Comparison of ENCODE assay signal across 8 cellular contexts in the genomic region with DNA sequence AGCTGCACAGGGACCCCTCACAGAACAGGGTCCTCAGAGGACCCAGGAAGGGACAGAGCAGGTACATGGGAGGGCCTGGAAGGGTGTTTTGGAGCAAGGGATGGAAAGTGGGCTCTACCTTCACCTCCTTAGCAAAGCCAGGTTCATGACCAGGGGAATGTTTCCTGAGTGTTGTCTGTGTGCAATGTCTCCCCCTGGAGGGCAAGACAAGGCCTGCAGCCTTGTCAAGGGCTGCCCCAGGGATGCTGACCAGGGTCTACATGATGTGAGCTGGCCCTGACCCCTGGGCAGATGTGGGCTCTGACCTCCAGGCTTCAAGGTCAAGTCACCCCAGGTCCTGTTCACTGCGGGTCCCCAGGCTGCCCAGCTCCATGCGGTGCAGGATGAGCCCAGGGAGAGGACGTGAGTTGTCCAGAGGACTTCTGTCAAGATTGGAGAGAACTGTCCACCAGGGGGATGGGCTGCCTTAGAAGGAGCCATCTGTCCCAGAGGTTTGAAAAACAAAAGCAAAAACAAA. TPM values are rescaled to one million over a fixed set of nuclear protein-coding genes. Genes with fewer than 3 reads are reported as not detected.
DNase-seq lines count a peak whose midpoint lies in the region; ATAC-seq and TF ChIP-seq lines count a peak whose summit lies in the region.

No MANE protein-coding gene starts in this region.

- H3K4me3 ChIP-seq in OCI-LY1 (ENCODE audit: low read depth, low read length, poor library complexity, severe bottlenecking) (peak overlapping the region; percentile 58), neuronal stem cell (ENCODE audit: low read length in 2 of 2) (no peak overlapping the region)

- no peak overlapping the region for H2AK5ac ChIP-seq in neuronal stem cell (ENCODE audit: low read depth, low read length)

- H2AFZ ChIP-seq in OCI-LY1 (ENCODE audit: low read length): no peak overlapping the region
- no peak overlapping the region for H2AFZ ChIP-seq in neuronal stem cell (ENCODE audit: low read length)

- H3F3A ChIP-seq in OCI-LY1 (ENCODE audit: insufficient read depth, low read length): no peaks in the 10 kb centered on the region

- H3K4me1 ChIP-seq in OCI-LY1 (ENCODE audit: insufficient read depth, low read length, severe bottlenecking) (peaks cover 46% of the 10 kb centered on the region), neuronal stem cell (ENCODE audit: control insufficient read depth in 2 of 2, insufficient read depth in 1 of 2, low read depth in 1 of 2, low read length in 2 of 2) (peaks cover 2 to 8% of the 10 kb centered on the region in 2 donors)

- no peak overlapping the region for H4K8ac ChIP-seq in neuronal stem cell (ENCODE audit: low read depth, low read length)

- H3K27ac ChIP-seq in C4-2B: no peak overlapping the region
- peak overlapping the region; percentile 73 for H3K27ac ChIP-seq in OCI-LY1 (ENCODE audit: low read depth, low read length, poor library complexity, severe bottlenecking)
- H3K27ac ChIP-seq in neuronal stem cell (replicated peaks; ENCODE audit: low read length): no peak overlapping the region

- no peaks in the 10 kb centered on the region for H3K9me2 ChIP-seq in OCI-LY1 (ENCODE audit: low read depth, low read length)

- no CpG with 5 or more reads among the region's 3 CpGs for WGBS in neuronal stem cell (ENCODE audit: extremely low coverage in 2 of 2, insufficient read length in 2 of 2, insufficient replicate concordance in 1 of 2), 2 donors

- no peak overlapping the region for H2BK5ac ChIP-seq in neuronal stem cell (ENCODE audit: low read length)

- peak; percentile 79 for TF ChIP-seq CTCF in C4-2B (conservative IDR thresholded peaks at IDR 0.05)
- peak; percentile 98 for TF ChIP-seq CTCF in OCI-LY1 (IDR thresholded peaks at IDR 0.05; ENCODE audit: low read length)

- no peaks in the 10 kb centered on the region for H3K9me3 ChIP-seq in OCI-LY1 (ENCODE audit: low read length)
- H3K9me3 ChIP-seq in neuronal stem cell (replicated peaks in 1 of 2; ENCODE audit: control insufficient read depth in 2 of 2, insufficient read depth in 1 of 2, low read depth in 1 of 2, low read length in 2 of 2): no peaks in the 10 kb centered on the region

- DNase-seq in H4 (ENCODE audit: low spot score) (peak; percentile 50), activated T-helper 1 cell treated with Interleukin-2 at 50 U/mL for 16 hours (ENCODE audit: low read depth) (peak; percentile 50), fibroblast of the conjunctiva (ENCODE audit: low read depth) (peak; percentile 12), neuronal stem cell (ENCODE audit: low spot score) (peak; percentile 41), stromal cell of bone marrow (ENCODE audit: low read depth) (peak; percentile 21)

- no peaks in the 10 kb centered on the region for H3K79me2 ChIP-seq in OCI-LY1 (ENCODE audit: insufficient read depth, low read length)

- H3K36me3 ChIP-seq in OCI-LY1 (ENCODE audit: insufficient read depth, low read length): no peaks in the 10 kb centered on the region
- no peaks in the 10 kb centered on the region for H3K36me3 ChIP-seq in neuronal stem cell (replicated peaks in 1 of 2; ENCODE audit: control insufficient read depth in 2 of 2, insufficient read depth in 2 of 2, low read length in 2 of 2)

- H3K9ac ChIP-seq in OCI-LY1 (ENCODE audit: low read length) (peak overlapping the region; percentile 61), neuronal stem cell (ENCODE audit: low read depth, low read length, poor library complexity) (no peak overlapping the region)

- no peak overlapping the region for H2BK12ac ChIP-seq in neuronal stem cell (ENCODE audit: low read length)

- no peak overlapping the region for H4K91ac ChIP-seq in neuronal stem cell (ENCODE audit: low read depth, low read length, poor library complexity)

- no peak overlapping the region for H2BK120ac ChIP-seq in neuronal stem cell (ENCODE audit: low read depth, low read length)

- H3K23ac ChIP-seq in neuronal stem cell (ENCODE audit: low read depth, low read length, poor library complexity): no peak overlapping the region

- no peak overlapping the region for H3K4ac ChIP-seq in neuronal stem cell (ENCODE audit: low read length)

- H3K27me3 ChIP-seq in OCI-LY1 (ENCODE audit: insufficient read depth, low read length) (0 out of 2 replicates have a peak, but pooled peaks cover 5% of the 10 kb centered on the region), neuronal stem cell (ENCODE audit: control insufficient read depth in 3 of 3, insufficient read depth in 3 of 3, low read depth in 1 of 3, low read length in 3 of 3) (no peaks in the 10 kb centered on the region)

- no peak overlapping the region for H3K18ac ChIP-seq in neuronal stem cell (ENCODE audit: low read length)

- H4K20me1 ChIP-seq in OCI-LY1 (ENCODE audit: insufficient read depth, low read length): no peaks in the 10 kb centered on the region

- no peak for ATAC-seq in HG03457 (IDR thresholded peaks at IDR 0.05; ENCODE audit: unreplicated experiment)

- no peak overlapping the region for H3K14ac ChIP-seq in neuronal stem cell (ENCODE audit: low read length)

- H3K4me2 ChIP-seq in OCI-LY1 (ENCODE audit: low read length): peak overlapping the region; percentile 61
- H3K4me2 ChIP-seq in neuronal stem cell (ENCODE audit: insufficient read depth, low read length, poor library complexity, severe bottlenecking): no peak overlapping the region

- no peaks in the 10 kb centered on the region for H3K79me1 ChIP-seq in neuronal stem cell (ENCODE audit: low read depth, low read length)

- H2BK15ac ChIP-seq in neuronal stem cell (ENCODE audit: low read length): no peak overlapping the region

RNA-seq across cellular contexts. Expression of gene CEACAM1, which starts 1.0 kb away (rescaled TPM):
- total RNA-seq in H4 (2014; rRNA removed; shearing (Covaris generic)): 0.35 TPM in 1 of 2 replicates, not detected in the other
- polyA plus RNA-seq in neuronal stem cell (2013, experiment 1 of 2): 0.01 TPM
- polyA plus RNA-seq in neuronal stem cell (2013, experiment 2 of 2): 0.03 TPM
